12 cellular contexts compared by ENCODE assay signal in the genomic region with DNA sequence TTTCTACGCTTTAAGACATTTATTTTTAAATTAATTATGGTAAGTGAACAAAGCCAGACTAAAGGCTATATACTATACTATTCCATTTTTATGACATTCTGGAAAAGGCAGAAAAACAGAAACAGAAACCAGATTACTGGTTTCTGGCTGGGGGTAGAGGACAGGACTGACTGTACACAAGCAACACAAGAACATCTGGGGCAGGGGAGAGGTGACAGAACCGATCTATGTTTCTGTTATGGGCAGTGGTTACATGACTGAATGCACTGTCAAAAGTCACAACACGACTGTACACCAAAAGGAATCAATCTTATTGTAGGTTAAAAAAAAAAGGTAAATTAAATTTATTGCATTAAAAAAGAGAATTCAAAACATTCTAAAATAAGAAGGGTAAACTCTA.
A peak's percentile ranks its signal among the peaks of the same experiment; 100 is the strongest.
DNase-seq lines count a peak whose midpoint lies in the region; ATAC-seq, FAIRE-seq and TF ChIP-seq lines count a peak whose summit lies in the region.
"Had no signal": no experiment of that assay in that cellular context is flagged by ENCODE, and none has a peak within 500 bp of the region (broad histone marks: within the 10 kb centered on the region; RNA-seq: fewer than 3 reads in every experiment).

No MANE protein-coding gene starts in this region.

- TF ChIP-seq CTCF in uterus (IDR thresholded peaks at IDR 0.05): no peak

- no peak overlapping the region for H3K4me3 ChIP-seq in uterus

- intact Hi-C loops in uterus (cut with DNase I; ENCODE audit: low total_unique reads) (no loop called here), cardiac septum (cut with DNase I) (no loop called here)

- no peaks in the 10 kb centered on the region for H3K36me3 ChIP-seq in uterus

- H3K27ac Mint-ChIP-seq in central memory CD8-positive, alpha-beta T cell (ENCODE audit: low read depth): peak overlapping the region; percentile 76
- H3K27ac Mint-ChIP-seq: activated naive CD8-positive, alpha-beta T cell had no signal

- H3K9me3 ChIP-seq in uterus: no peaks in the 10 kb centered on the region

- no peak for DNase-seq in GM18507 (ENCODE audit: extremely low spot score, insufficient read length, low read depth)
- DNase-seq in central memory CD8-positive, alpha-beta T cell (ENCODE audit: low spot score in 2 of 2): no peak
- DNase-seq in uterus: no peak
- DNase-seq in NCI-H128 (lab: John Stamatoyannopoulos, UW; ENCODE audit: unreplicated experiment): no peak
- no peak for DNase-seq in cardiac septum (ENCODE audit: low spot score)
- no peak for DNase-seq in NCI-H2029 (lab: John Stamatoyannopoulos, UW)
- DNase-seq: NCI-H774 had no signal

- ATAC-seq in GM19463 (IDR thresholded peaks at IDR 0.05; ENCODE audit: unreplicated experiment) (peak; percentile 89), HG03108 (IDR thresholded peaks at IDR 0.05; ENCODE audit: unreplicated experiment) (peak; percentile 49)
- no peak for ATAC-seq in central memory CD8-positive, alpha-beta T cell (replicated peaks; ENCODE audit: extremely low read depth, poor library complexity, severe bottlenecking)

- H3K27me3 Mint-ChIP-seq in central memory CD8-positive, alpha-beta T cell: no peaks in the 10 kb centered on the region
- H3K27me3 Mint-ChIP-seq: activated naive CD8-positive, alpha-beta T cell had no signal

- H3K4me1 Mint-ChIP-seq in central memory CD8-positive, alpha-beta T cell: peaks cover 19% of the 10 kb centered on the region

- H3K4me1 ChIP-seq in uterus: no peaks in the 10 kb centered on the region

- H3K4me3 Mint-ChIP-seq in central memory CD8-positive, alpha-beta T cell: no peak overlapping the region
- H3K4me3 Mint-ChIP-seq: activated naive CD8-positive, alpha-beta T cell had no signal

- peak; percentile 80 for FAIRE-seq in GM18507 (lab: Jason Lieb, UNC)
- FAIRE-seq: keratinocyte had no signal

- H3K27ac ChIP-seq in uterus: no peak overlapping the region
- H3K27ac ChIP-seq: epithelial cell of prostate had no signal

- H3K27me3 ChIP-seq in uterus: no peaks in the 10 kb centered on the region

- no peaks in the 10 kb centered on the region for H3K9me3 Mint-ChIP-seq in central memory CD8-positive, alpha-beta T cell

- peaks cover 52% of the 10 kb centered on the region for H3K36me3 Mint-ChIP-seq in central memory CD8-positive, alpha-beta T cell (ENCODE audit: insufficient read depth)

- TF ChIP-seq POLR2A in uterus (IDR thresholded peaks at IDR 0.05): no peak
